Comparison of ENCODE assay signal across 8 cellular contexts in the genomic region with DNA sequence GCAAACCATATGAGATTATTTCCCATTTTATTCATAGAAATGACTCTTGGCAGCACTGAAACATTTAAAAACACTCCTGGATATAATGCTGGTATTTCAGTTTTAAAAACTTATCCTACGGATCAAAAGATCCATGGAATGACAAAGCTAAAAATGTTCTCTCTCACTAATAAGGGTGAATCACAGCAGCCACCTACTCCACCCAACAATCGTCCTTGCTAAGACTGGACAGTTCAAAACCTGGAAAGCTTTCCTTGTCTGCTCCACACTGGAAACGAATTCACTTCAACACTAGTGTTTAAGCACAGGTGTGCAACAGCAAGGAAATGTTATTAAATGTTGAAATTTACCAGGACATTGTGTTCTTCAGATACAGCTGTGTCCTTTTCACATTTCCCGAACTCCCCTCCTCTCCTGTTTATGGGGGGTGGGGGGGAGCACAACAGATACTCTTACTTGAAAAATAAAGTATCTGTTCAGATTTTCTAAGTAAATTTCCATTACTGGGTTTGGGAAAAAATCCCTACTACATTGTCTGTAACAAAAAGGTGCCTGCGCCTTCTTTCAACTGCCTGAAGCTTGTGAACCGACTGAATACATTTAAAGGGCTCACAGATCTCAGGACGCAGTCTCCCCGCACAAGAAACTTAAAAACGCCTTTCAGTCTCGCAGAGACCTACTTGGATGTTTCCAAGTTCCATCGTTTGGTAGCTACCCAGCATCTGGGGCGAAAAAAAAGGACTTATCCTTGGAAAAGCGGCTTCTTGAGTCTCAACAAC. TPM values are rescaled to one million over a fixed set of nuclear protein-coding genes. Genes with fewer than 3 reads are reported as not detected.
A peak's percentile ranks its signal among the peaks of the same experiment; 100 is the strongest.
DNase-seq lines count a peak whose midpoint lies in the region; ATAC-seq lines count a peak whose summit lies in the region.

No MANE protein-coding gene starts in this region.

- peaks cover 52% of the 10 kb centered on the region for H3K36me3 Mint-ChIP-seq in activated CD8-positive, alpha-beta memory T cell treated with anti-CD3 and anti-CD28 coated beads, Interleukin-2, amount 10 ng/mL, durations not matched to agents 7 days and 5 days
- H3K36me3 Mint-ChIP-seq in T-helper 17 cell (ENCODE audit: low read depth) = peaks cover 10% of the 10 kb centered on the region

- peaks cover 8% of the 10 kb centered on the region for H3K27me3 Mint-ChIP-seq in activated CD8-positive, alpha-beta memory T cell treated with anti-CD3 and anti-CD28 coated beads, Interleukin-2, amount 10 ng/mL, durations not matched to agents 7 days and 5 days
- no peaks in the 10 kb centered on the region for H3K27me3 Mint-ChIP-seq in T-helper 17 cell

- H3K4me1 Mint-ChIP-seq in activated CD8-positive, alpha-beta memory T cell treated with anti-CD3 and anti-CD28 coated beads, Interleukin-2, amount 10 ng/mL, durations not matched to agents 7 days and 5 days = peaks cover 57% of the 10 kb centered on the region
- peaks cover 55% of the 10 kb centered on the region for H3K4me1 Mint-ChIP-seq in T-helper 17 cell

- no peak for ATAC-seq in activated CD8-positive, alpha-beta memory T cell treated with anti-CD3 and anti-CD28 coated beads, Interleukin-2, amount 10 ng/mL, durations not matched to agents 7 days and 5 days
- ATAC-seq in T-helper 17 cell (no peak), HG02678 (IDR thresholded peaks at IDR 0.05; ENCODE audit: unreplicated experiment) (no peak), GM19328 (IDR thresholded peaks at IDR 0.05; ENCODE audit: unreplicated experiment) (no peak)

- CTCF ChIA-PET in activated CD8-positive, alpha-beta memory T cell treated with anti-CD3 and anti-CD28 coated beads, Interleukin-2, amount 10 ng/mL, durations not matched to agents 7 days and 5 days (lab: Charles Lee) = interaction anchor here (0.7 to 3.1 kb wide), 11 partner anchors 9 to 170 kb away, joined by 3 to 16 read pairs (median 5); no protein-coding TSS in a partner anchor

- DNase-seq in activated CD8-positive, alpha-beta memory T cell treated with anti-CD3 and anti-CD28 coated beads, Interleukin-2, amount 10 ng/mL, durations not matched to agents 7 days and 5 days = no peak
- DNase-seq in activated CD8-positive, alpha-beta memory T cell treated with anti-CD3 and anti-CD28 coated beads, Interleukin-2, amount 50 U/mL, for 4 hours = no peak
- DNase-seq in T-helper 17 cell (no peak), fibroblast of peridontal ligament (ENCODE audit: extremely low read depth) (peak; percentile 57), pons (ENCODE audit: low spot score) (peak; percentile 42), H4 (ENCODE audit: low spot score) (no peak)

- H3K4me3 Mint-ChIP-seq in activated CD8-positive, alpha-beta memory T cell treated with anti-CD3 and anti-CD28 coated beads, Interleukin-2, amount 10 ng/mL, durations not matched to agents 7 days and 5 days = peak overlapping the region; percentile 99
- H3K4me3 Mint-ChIP-seq in T-helper 17 cell = peak overlapping the region; percentile 96

- H3K9me3 ChIP-seq in T-helper 17 cell (ENCODE audit: control insufficient read depth, low read length, poor library complexity, severe bottlenecking) = no peaks in the 10 kb centered on the region

- H3K9me3 Mint-ChIP-seq in activated CD8-positive, alpha-beta memory T cell treated with anti-CD3 and anti-CD28 coated beads, Interleukin-2, amount 10 ng/mL, durations not matched to agents 7 days and 5 days (ENCODE audit: low read depth) = no peaks in the 10 kb centered on the region

- peak overlapping the region; percentile 94 for H3K27ac Mint-ChIP-seq in activated CD8-positive, alpha-beta memory T cell treated with anti-CD3 and anti-CD28 coated beads, Interleukin-2, amount 10 ng/mL, durations not matched to agents 7 days and 5 days
- peak overlapping the region; percentile 94 for H3K27ac Mint-ChIP-seq in T-helper 17 cell

RNA-seq across cellular contexts. Expression of gene YWHAQ, which starts 1.4 kb away (rescaled TPM):
- total RNA-seq in activated CD8-positive, alpha-beta memory T cell treated with anti-CD3 and anti-CD28 coated beads, Interleukin-2, amount 10 ng/mL, durations not matched to agents 7 days and 5 days = 100 to 1,000 TPM; 300 to 316 TPM
- total RNA-seq in T-helper 17 cell = 100 to 1,000 TPM; 176 to 189 TPM
- total RNA-seq in H4 (2014; rRNA removed; shearing (Covaris generic)) = 279 and 391 TPM in 2 replicates

Comparison
In these comparisons a context has a peak if more than half of its experiments do, and no peak if none do; other contexts are left out.
1. DNase-seq: peak in fibroblast of peridontal ligament (single experiment) and pons (single experiment); none in activated CD8-positive, alpha-beta memory T cell treated with anti-CD3 and anti-CD28 coated beads, Interleukin-2, amount 10 ng/mL, durations not matched to agents 7 days and 5 days (single experiment), activated CD8-positive, alpha-beta memory T cell treated with anti-CD3 and anti-CD28 coated beads, Interleukin-2, amount 50 U/mL, for 4 hours (single experiment), T-helper 17 cell (0 of 3) and H4 (single experiment).